8 cellular contexts compared by ENCODE assay signal in the genomic region with DNA sequence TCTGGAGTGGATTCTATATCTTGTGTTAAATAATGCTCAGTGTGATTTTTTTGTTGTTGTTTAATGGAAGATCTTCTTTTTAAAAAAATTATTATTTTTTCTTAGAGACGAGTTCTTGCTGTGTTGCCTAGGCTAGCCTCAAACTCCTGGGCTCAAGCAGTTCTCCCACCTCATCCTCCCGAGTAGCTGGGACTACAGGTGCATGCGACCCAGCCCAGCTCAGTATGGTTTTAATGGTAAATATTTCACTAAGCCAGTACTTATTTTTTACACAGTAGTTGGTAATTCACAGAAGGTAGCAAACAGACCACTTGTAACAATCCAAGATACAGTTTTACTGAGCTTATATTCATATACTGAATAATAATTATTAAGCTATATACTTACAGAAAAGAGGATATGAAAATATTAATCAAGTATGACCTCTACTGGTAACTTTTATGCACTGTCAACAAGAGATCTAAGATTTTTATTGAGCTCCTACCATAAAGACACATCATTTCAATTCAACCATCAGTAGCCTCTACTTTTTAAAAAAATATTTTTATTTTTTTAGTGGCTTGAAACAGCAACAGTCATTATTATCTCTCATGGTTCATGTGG. TPM values are rescaled to one million over a fixed set of nuclear protein-coding genes. Genes with fewer than 3 reads are reported as not detected.
DNase-seq lines count a peak whose midpoint lies in the region; ATAC-seq and TF ChIP-seq lines count a peak whose summit lies in the region.

No MANE protein-coding gene starts in this region.

- CTCF ChIA-PET in activated naive CD4-positive, alpha-beta T cell treated with anti-CD3 and anti-CD28 coated beads for 36 hours (lab: Charles Lee), result interaction anchor here (0.6 to 2.8 kb wide), 24 partner anchors 9 to 383 kb away, joined by 3 to 38 read pairs (median 4); no protein-coding TSS in a partner anchor

- no peak for DNase-seq in activated naive CD4-positive, alpha-beta T cell treated with anti-CD3 and anti-CD28 coated beads for 36 hours
- DNase-seq in OCI-M1 (lab: John Stamatoyannopoulos, UW) (peak; percentile 62), fibroblast of the aortic adventitia (ENCODE audit: low read depth) (peak; percentile 69), sigmoid colon (no peak)
- DNase-seq in activated CD4-positive, alpha-beta T cell treated with anti-CD3 and anti-CD28 coated beads, Interleukin-2, amount 50 U/mL, for 1 hour, result no peak
- no peak for DNase-seq in T-helper 2 cell treated with Interferon-gamma antibody and Interleukin-4, amounts not matched to agents 5 μg/mL and 100 μg/mL, for 36 hours (ENCODE audit: low spot score)

- peaks cover 2% of the 10 kb centered on the region for H3K36me3 Mint-ChIP-seq in activated naive CD4-positive, alpha-beta T cell treated with anti-CD3 and anti-CD28 coated beads, Interleukin-2, amount 50 U/mL, for 24 hours
- peaks cover 1% of the 10 kb centered on the region for H3K36me3 Mint-ChIP-seq in activated naive CD4-positive, alpha-beta T cell treated with anti-CD3 and anti-CD28 coated beads for 36 hours (ENCODE audit: low read depth)
- H3K36me3 Mint-ChIP-seq in T-helper 2 cell treated with Interferon-gamma antibody and Interleukin-4, amounts not matched to agents 5 μg/mL and 100 μg/mL, for 36 hours (ENCODE audit: low read depth), result peaks cover 11% of the 10 kb centered on the region

- H3K4me3 Mint-ChIP-seq in activated naive CD4-positive, alpha-beta T cell treated with anti-CD3 and anti-CD28 coated beads, Interleukin-2, amount 50 U/mL, for 24 hours, result no peak overlapping the region
- no peak overlapping the region for H3K4me3 Mint-ChIP-seq in activated naive CD4-positive, alpha-beta T cell treated with anti-CD3 and anti-CD28 coated beads for 36 hours
- H3K4me3 Mint-ChIP-seq in T-helper 2 cell treated with Interferon-gamma antibody and Interleukin-4, amounts not matched to agents 5 μg/mL and 100 μg/mL, for 36 hours, result no peak overlapping the region

- H3K4me1 ChIP-seq in sigmoid colon, result peaks cover 0 to 3% (median 2%) of the 10 kb centered on the region in 4 donors

- WGBS in sigmoid colon, 2 donors, result 71 to 83% methylated on average over 3 of the region's 3 CpGs

- intact Hi-C loops in activated naive CD4-positive, alpha-beta T cell treated with anti-CD3 and anti-CD28 coated beads for 36 hours (cut with micrococcal nuclease), result loop anchor here (1.0 to 2.0 kb wide), 3 partner anchors 26 to 380 kb away; no protein-coding TSS in a partner anchor
- intact Hi-C loops in sigmoid colon (cut with DNase I), result loop anchor here (5.0 kb wide), 1 partner anchor 200 kb away; no protein-coding TSS in a partner anchor

- peak; percentile 44 for TF ChIP-seq CTCF in fibroblast of the aortic adventitia (IDR thresholded peaks at IDR 0.05; ENCODE audit: insufficient read depth, low read length)
- TF ChIP-seq CTCF in sigmoid colon (IDR thresholded peaks at IDR 0.05), result peak in 3 of 4 experiments; percentile 9 to 55 (median 35)

- no peak for ATAC-seq in HG03469 (IDR thresholded peaks at IDR 0.05; ENCODE audit: unreplicated experiment)

- H3K9me3 Mint-ChIP-seq in activated naive CD4-positive, alpha-beta T cell treated with anti-CD3 and anti-CD28 coated beads, Interleukin-2, amount 50 U/mL, for 24 hours, result no peaks in the 10 kb centered on the region
- H3K9me3 Mint-ChIP-seq in activated naive CD4-positive, alpha-beta T cell treated with anti-CD3 and anti-CD28 coated beads for 36 hours, result no peaks in the 10 kb centered on the region
- H3K9me3 Mint-ChIP-seq in T-helper 2 cell treated with Interferon-gamma antibody and Interleukin-4, amounts not matched to agents 5 μg/mL and 100 μg/mL, for 36 hours, result no peaks in the 10 kb centered on the region

- peaks cover 4 to 45% (median 15%) of the 10 kb centered on the region in 4 donors for H3K36me3 ChIP-seq in sigmoid colon

- no peaks in the 10 kb centered on the region for H3K27me3 Mint-ChIP-seq in activated naive CD4-positive, alpha-beta T cell treated with anti-CD3 and anti-CD28 coated beads, Interleukin-2, amount 50 U/mL, for 24 hours
- H3K27me3 Mint-ChIP-seq in activated naive CD4-positive, alpha-beta T cell treated with anti-CD3 and anti-CD28 coated beads for 36 hours (ENCODE audit: low read depth), result no peaks in the 10 kb centered on the region
- peaks cover 11% of the 10 kb centered on the region for H3K27me3 Mint-ChIP-seq in T-helper 2 cell treated with Interferon-gamma antibody and Interleukin-4, amounts not matched to agents 5 μg/mL and 100 μg/mL, for 36 hours (ENCODE audit: low read depth)

- no peak overlapping the region for H3K27ac ChIP-seq in sigmoid colon

- no peak for TF ChIP-seq EP300 in sigmoid colon (IDR thresholded peaks at IDR 0.05)

- no peaks in the 10 kb centered on the region for H3K9me3 ChIP-seq in sigmoid colon

- no peaks in the 10 kb centered on the region for H3K4me1 Mint-ChIP-seq in activated naive CD4-positive, alpha-beta T cell treated with anti-CD3 and anti-CD28 coated beads, Interleukin-2, amount 50 U/mL, for 24 hours
- H3K4me1 Mint-ChIP-seq in activated naive CD4-positive, alpha-beta T cell treated with anti-CD3 and anti-CD28 coated beads for 36 hours (ENCODE audit: low read depth), result peaks cover 5% of the 10 kb centered on the region
- no peaks in the 10 kb centered on the region for H3K4me1 Mint-ChIP-seq in T-helper 2 cell treated with Interferon-gamma antibody and Interleukin-4, amounts not matched to agents 5 μg/mL and 100 μg/mL, for 36 hours (ENCODE audit: low read depth)

- no peak for TF ChIP-seq POLR2A in sigmoid colon (IDR thresholded peaks at IDR 0.05)

- H3K27ac Mint-ChIP-seq in activated naive CD4-positive, alpha-beta T cell treated with anti-CD3 and anti-CD28 coated beads, Interleukin-2, amount 50 U/mL, for 24 hours, result peak overlapping the region; percentile 60
- no peak overlapping the region for H3K27ac Mint-ChIP-seq in activated naive CD4-positive, alpha-beta T cell treated with anti-CD3 and anti-CD28 coated beads for 36 hours
- no peak overlapping the region for H3K27ac Mint-ChIP-seq in T-helper 2 cell treated with Interferon-gamma antibody and Interleukin-4, amounts not matched to agents 5 μg/mL and 100 μg/mL, for 36 hours

- H3K4me3 ChIP-seq in fibroblast of the aortic adventitia (ENCODE audit: low read depth, low read length), result no peak overlapping the region
- H3K4me3 ChIP-seq in sigmoid colon, result no peak overlapping the region

- no peaks in the 10 kb centered on the region for H3K27me3 ChIP-seq in sigmoid colon

RNA-seq across cellular contexts. Expression of a gene that starts 6.1 kb away (rescaled TPM):
- 10 to 100 TPM; 59.9 to 61.9 TPM for total RNA-seq in activated naive CD4-positive, alpha-beta T cell treated with anti-CD3 and anti-CD28 coated beads for 36 hours
- total RNA-seq in fibroblast of the aortic adventitia (ENCODE audit: low replicate concordance), result 175 and 1,509 TPM in 2 replicates
- total RNA-seq in sigmoid colon, result 100 to 1,000 TPM; 160 to 206 (median 183) TPM
- 100 to 1,000 TPM in 1 of 3 donors, 10 to 100 TPM in 2; 54.1 to 210 (median 80.7) TPM for polyA plus RNA-seq in sigmoid colon

RNA-seq across cellular contexts. Expression of a gene that starts 32.0 kb away (rescaled TPM):
- total RNA-seq in activated naive CD4-positive, alpha-beta T cell treated with anti-CD3 and anti-CD28 coated beads for 36 hours, result 10 to 100 TPM; 12.2 to 12.9 TPM
- 43.7 and 52.1 TPM in 2 replicates for total RNA-seq in fibroblast of the aortic adventitia (ENCODE audit: low replicate concordance)
- total RNA-seq in sigmoid colon, result 10 to 100 TPM; 36.8 to 53.5 (median 50.4) TPM
- polyA plus RNA-seq in sigmoid colon, result 10 to 100 TPM; 20.2 to 34.7 (median 27.6) TPM

RNA-seq across cellular contexts. Expression of a gene that starts 41.7 kb away (rescaled TPM):
- not detected for total RNA-seq in activated naive CD4-positive, alpha-beta T cell treated with anti-CD3 and anti-CD28 coated beads for 36 hours
- total RNA-seq in fibroblast of the aortic adventitia (ENCODE audit: low replicate concordance), result not detected in 2 replicates
- not detected for total RNA-seq in sigmoid colon
- polyA plus RNA-seq in sigmoid colon, result not detected

Comparison
In these comparisons a context has a peak if more than half of its experiments do, and no peak if none do; other contexts are left out.
1. DNase-seq: peak in OCI-M1 (single experiment) and fibroblast of the aortic adventitia (single experiment); none in activated naive CD4-positive, alpha-beta T cell treated with anti-CD3 and anti-CD28 coated beads for 36 hours (single experiment), sigmoid colon (single experiment), activated CD4-positive, alpha-beta T cell treated with anti-CD3 and anti-CD28 coated beads, Interleukin-2, amount 50 U/mL, for 1 hour (single experiment) and T-helper 2 cell treated with Interferon-gamma antibody and Interleukin-4, amounts not matched to agents 5 μg/mL and 100 μg/mL, for 36 hours (single experiment).